ENCODE assay signal across 12 cellular contexts in genomic region chr18:74995404-74995737, GRCh38.
A peak's percentile ranks its signal among the peaks of the same experiment; 100 is the strongest.
DNase-seq lines count a peak whose midpoint lies in the region; ATAC-seq, FAIRE-seq and TF ChIP-seq lines count a peak whose summit lies in the region.
"Had no signal": no experiment of that assay in that cellular context is flagged by ENCODE, and none has a peak within 500 bp of the region (broad histone marks: within the 10 kb centered on the region; RNA-seq: fewer than 3 reads in every experiment).

No MANE protein-coding gene starts in this region.

- H3K27me3 ChIP-seq in keratinocyte (ENCODE audit: control insufficient read depth, extremely low read depth, insufficient read depth, low read length) = no peaks in the 10 kb centered on the region
- H3K27me3 ChIP-seq in upper lobe of right lung = no peaks in the 10 kb centered on the region
- H3K27me3 ChIP-seq: hepatocyte, pancreas had no signal

- dilution Hi-C loops in keratinocyte (cut with MboI; ENCODE audit: extremely low pct_ligation_motif_present, low sequenced_read_pairs) = no loop called here

- peaks cover 55% of the 10 kb centered on the region for H3K4me1 Mint-ChIP-seq in activated CD4-positive, alpha-beta memory T cell treated with anti-CD3 and anti-CD28 coated beads, Interleukin-2, amount 10 ng/mL, durations not matched to agents 7 days and 5 days

- intact Hi-C loops in upper lobe of right lung (cut with DNase I) = no loop called here

- no peak for FAIRE-seq in keratinocyte (lab: Jason Lieb, UNC)
- FAIRE-seq: pancreas had no signal

- H3K79me2 ChIP-seq in keratinocyte (ENCODE audit: control insufficient read depth, insufficient read depth, low read length) = no peaks in the 10 kb centered on the region
- H3K79me2 ChIP-seq: hepatocyte had no signal

- H3K9me3 ChIP-seq in keratinocyte (ENCODE audit: control insufficient read depth, low read depth, low read length) = no peaks in the 10 kb centered on the region
- no peaks in the 10 kb centered on the region for H3K9me3 ChIP-seq in upper lobe of right lung
- H3K9me3 ChIP-seq: pancreas had no signal

- no peak for ATAC-seq in activated naive CD4-positive, alpha-beta T cell treated with anti-CD3 and anti-CD28 coated beads, Interleukin-2, amount 50 U/mL, for 72 hours
- no peak for ATAC-seq in upper lobe of right lung

- H3K27ac Mint-ChIP-seq in activated naive CD4-positive, alpha-beta T cell treated with anti-CD3 and anti-CD28 coated beads, Interleukin-2, amount 50 U/mL, for 72 hours = peak overlapping the region; percentile 53 to 83
- H3K27ac Mint-ChIP-seq in activated CD4-positive, alpha-beta memory T cell treated with anti-CD3 and anti-CD28 coated beads, Interleukin-2, amount 10 ng/mL, durations not matched to agents 7 days and 5 days = peak overlapping the region; percentile 99

- peaks cover 16% of the 10 kb centered on the region for H3K4me1 ChIP-seq in keratinocyte (ENCODE audit: control insufficient read depth, extremely low read depth, insufficient read depth, low read length)
- peaks cover 14% of the 10 kb centered on the region for H3K4me1 ChIP-seq in upper lobe of right lung
- H3K4me1 ChIP-seq: pancreas had no signal

- H2AFZ ChIP-seq in keratinocyte (ENCODE audit: control insufficient read depth, low read length) = peak overlapping the region; percentile 80
- H2AFZ ChIP-seq: hepatocyte had no signal

- no peaks in the 10 kb centered on the region for H4K20me1 ChIP-seq in keratinocyte (ENCODE audit: control insufficient read depth, extremely low read depth, insufficient read depth, low read length)

- peak overlapping the region; percentile 71 for H3K4me3 Mint-ChIP-seq in activated CD4-positive, alpha-beta memory T cell treated with anti-CD3 and anti-CD28 coated beads, Interleukin-2, amount 10 ng/mL, durations not matched to agents 7 days and 5 days

- no peaks in the 10 kb centered on the region for H3K27me3 Mint-ChIP-seq in activated CD4-positive, alpha-beta memory T cell treated with anti-CD3 and anti-CD28 coated beads, Interleukin-2, amount 10 ng/mL, durations not matched to agents 7 days and 5 days

- no peak for DNase-seq in activated naive CD4-positive, alpha-beta T cell treated with anti-CD3 and anti-CD28 coated beads, Interleukin-2, amount 50 U/mL, for 72 hours (ENCODE audit: low spot score in 2 of 2)
- DNase-seq in activated naive CD4-positive, alpha-beta T cell (lab: John Stamatoyannopoulos, UW) = no peak
- DNase-seq in activated CD4-positive, alpha-beta memory T cell treated with anti-CD3 and anti-CD28 coated beads, Interleukin-2, amount 10 ng/mL, durations not matched to agents 7 days and 5 days = no peak
- no peak for DNase-seq in keratinocyte (ENCODE audit: low read depth, low spot score)
- no peak for DNase-seq in upper lobe of right lung
- DNase-seq in NCI-H187 (lab: John Stamatoyannopoulos, UW) = no peak
- no peak for DNase-seq in NCI-H2029 treated with DMSO at 0.1 percent for 48 hours (lab: John Stamatoyannopoulos, UW)
- DNase-seq in NCI-H2196 treated with DMSO at 0.1 percent for 48 hours (lab: John Stamatoyannopoulos, UW; ENCODE audit: unreplicated experiment) = no peak
- DNase-seq: erythroblast, NCI-H2107, pancreas had no signal

- POLR2A ChIA-PET in activated CD4-positive, alpha-beta memory T cell treated with anti-CD3 and anti-CD28 coated beads, Interleukin-2, amount 10 ng/mL, durations not matched to agents 7 days and 5 days (lab: Charles Lee) = interaction anchor here (0.9 to 2.6 kb wide), 5 partner anchors 34 to 221 kb away, joined by 3 to 20 read pairs (median 4); partner anchors contain the start of genes PTGR3 and TSHZ1

- peak overlapping the region; percentile 38 for H3K27ac ChIP-seq in keratinocyte (ENCODE audit: control insufficient read depth, insufficient read depth, low read length)
- peak overlapping the region; percentile 53 for H3K27ac ChIP-seq in upper lobe of right lung
- H3K27ac ChIP-seq: hepatocyte, pancreas had no signal

- peak overlapping the region; percentile 79 for H3K4me2 ChIP-seq in keratinocyte (ENCODE audit: control insufficient read depth, extremely low read depth, insufficient read depth, low read depth, low read length)
- H3K4me2 ChIP-seq: hepatocyte had no signal

- no peaks in the 10 kb centered on the region for H3K9me1 ChIP-seq in keratinocyte (ENCODE audit: control insufficient read depth, extremely low read depth, insufficient read depth, low read length)

- H3K4me3 ChIP-seq in keratinocyte (ENCODE audit: control insufficient read depth in 2 of 3, extremely low read depth in 1 of 3, insufficient read depth in 2 of 3, low read depth in 1 of 3, low read length in 3 of 3) (peak overlapping the region in 1 of 3 experiments; percentile 30), upper lobe of right lung (no peak overlapping the region)
- H3K4me3 ChIP-seq: hepatocyte, pancreas had no signal

- H3K36me3 ChIP-seq in keratinocyte (ENCODE audit: control insufficient read depth in 2 of 2, extremely low read depth in 1 of 2, insufficient read depth in 2 of 2, low read length in 2 of 2) (no peaks in the 10 kb centered on the region), upper lobe of right lung (no peaks in the 10 kb centered on the region)
- H3K36me3 ChIP-seq: pancreas had no signal

- CTCF ChIA-PET in activated CD4-positive, alpha-beta memory T cell treated with anti-CD3 and anti-CD28 coated beads, Interleukin-2, amount 10 ng/mL, durations not matched to agents 7 days and 5 days (lab: Charles Lee) = interaction anchor here (1.0 to 1.9 kb wide), 4 partner anchors 10 to 75 kb away, joined by 3 to 7 read pairs (median 3); no protein-coding TSS in a partner anchor

- TF ChIP-seq CTCF in keratinocyte (optimal IDR thresholded peaks at IDR 0.05 in 1 of 3, IDR thresholded peaks at IDR 0.05 in 1 of 3, conservative IDR thresholded peaks at IDR 0.05 in 1 of 3; ENCODE audit: extremely low read depth in 1 of 3, insufficient read depth in 2 of 3, low read length in 3 of 3) = no peak
- TF ChIP-seq CTCF in upper lobe of right lung (IDR thresholded peaks at IDR 0.05) = no peak

- peaks cover 3 to 12% of the 10 kb centered on the region in 2 donors for H3K9me3 Mint-ChIP-seq in activated naive CD4-positive, alpha-beta T cell treated with anti-CD3 and anti-CD28 coated beads, Interleukin-2, amount 50 U/mL, for 72 hours
- H3K9me3 Mint-ChIP-seq in activated CD4-positive, alpha-beta memory T cell treated with anti-CD3 and anti-CD28 coated beads, Interleukin-2, amount 10 ng/mL, durations not matched to agents 7 days and 5 days = peaks cover 2% of the 10 kb centered on the region

- H3K36me3 Mint-ChIP-seq in activated naive CD4-positive, alpha-beta T cell treated with anti-CD3 and anti-CD28 coated beads, Interleukin-2, amount 50 U/mL, for 72 hours = peaks cover 18 to 19% of the 10 kb centered on the region in 2 donors
- H3K36me3 Mint-ChIP-seq in activated CD4-positive, alpha-beta memory T cell treated with anti-CD3 and anti-CD28 coated beads, Interleukin-2, amount 10 ng/mL, durations not matched to agents 7 days and 5 days (ENCODE audit: low read depth) = peaks cover 13% of the 10 kb centered on the region

- H3K9ac ChIP-seq in keratinocyte (ENCODE audit: control insufficient read depth, extremely low read depth, insufficient read depth, low read length) = no peak overlapping the region
